Comparison of ENCODE assay signal across 25 cellular contexts in the genomic region with DNA sequence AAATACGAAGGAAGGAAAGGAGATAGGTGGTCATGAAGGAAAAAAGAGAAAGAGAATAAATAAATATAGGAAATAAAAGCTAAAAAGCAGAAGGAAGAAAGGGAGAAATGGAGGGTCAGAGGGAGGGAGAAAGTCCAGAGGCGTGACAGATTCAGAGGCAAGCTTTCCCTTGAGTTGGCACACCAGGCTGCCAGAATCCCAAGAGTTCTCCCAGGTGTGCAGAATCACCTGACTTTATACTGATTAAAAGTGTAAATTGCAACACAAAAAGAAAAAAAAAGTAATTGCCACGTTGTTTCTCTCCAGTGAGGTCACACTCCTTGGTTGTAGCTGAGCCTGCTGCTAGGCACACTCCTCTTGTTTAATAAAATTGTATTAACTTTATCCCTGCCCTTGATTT.
"Had no signal": no experiment of that assay in that cellular context is flagged by ENCODE, and none has a peak within 500 bp of the region (broad histone marks: within the 10 kb centered on the region; RNA-seq: fewer than 3 reads in every experiment).

No MANE protein-coding gene starts in this region.

- DNase-seq: colonic mucosa; cortex of kidney; dorsolateral prefrontal cortex; effector CD4-positive, alpha-beta T cell; effector CD8-positive, alpha-beta T cell; effector memory CD4-positive, alpha-beta T cell; effector memory CD8-positive, alpha-beta T cell; endodermal cell; erythroblast; esophagus squamous epithelium; foreskin melanocyte; gastrocnemius medialis; glutamatergic neuron; head of caudate nucleus; heart left ventricle; heart right ventricle had no signal

- FAIRE-seq: colon, endometrium, frontal cortex had no signal

- H3K4me1 Mint-ChIP-seq: endodermal cell had no signal

- H3K4me1 ChIP-seq: colonic mucosa, esophagus muscularis mucosa, gastrocnemius medialis, gastroesophageal sphincter, heart left ventricle, heart right ventricle had no signal

- H3K27me3 ChIP-seq: colonic mucosa, dorsolateral prefrontal cortex, esophagus muscularis mucosa, foreskin keratinocyte, gastrocnemius medialis, gastroesophageal sphincter, heart right ventricle had no signal

- H3K9me3 Mint-ChIP-seq: dendritic cell treated with granulocyte-macrophage colony-stimulating factor and Interleukin-4, amounts not matched to agents 40 ng/mL and 50 ng/mL, for 4 days; effector memory CD8-positive, alpha-beta T cell; endodermal cell had no signal

- H3K4me3 Mint-ChIP-seq: dendritic cell treated with granulocyte-macrophage colony-stimulating factor and Interleukin-4, amounts not matched to agents 40 ng/mL and 50 ng/mL, for 4 days; effector memory CD8-positive, alpha-beta T cell; endodermal cell had no signal

- ATAC-seq: effector memory CD8-positive, alpha-beta T cell; gastrocnemius medialis; gastroesophageal sphincter; heart left ventricle; heart right ventricle had no signal

- H3K27ac ChIP-seq: colonic mucosa, coronary artery, dorsolateral prefrontal cortex, epithelial cell of prostate, esophagus muscularis mucosa, esophagus squamous epithelium, foreskin keratinocyte, gastrocnemius medialis, gastroesophageal sphincter, heart left ventricle, heart right ventricle had no signal

- H3K36me3 ChIP-seq: colonic mucosa, esophagus muscularis mucosa, esophagus squamous epithelium, gastrocnemius medialis, gastroesophageal sphincter, heart left ventricle, heart right ventricle had no signal

- H3K9me3 ChIP-seq: colonic mucosa, esophagus muscularis mucosa, esophagus squamous epithelium, gastrocnemius medialis, gastroesophageal sphincter, heart left ventricle, heart right ventricle had no signal

- H3K27ac Mint-ChIP-seq: dendritic cell treated with granulocyte-macrophage colony-stimulating factor and Interleukin-4, amounts not matched to agents 40 ng/mL and 50 ng/mL, for 4 days; effector memory CD8-positive, alpha-beta T cell; endodermal cell had no signal

- H3K27me3 Mint-ChIP-seq: dendritic cell treated with granulocyte-macrophage colony-stimulating factor and Interleukin-4, amounts not matched to agents 40 ng/mL and 50 ng/mL, for 4 days had no signal

- H3K4me3 ChIP-seq: colonic mucosa, coronary artery, dorsolateral prefrontal cortex, esophagus muscularis mucosa, esophagus squamous epithelium, gastrocnemius medialis, gastroesophageal sphincter, heart left ventricle, heart right ventricle had no signal
